9 cellular contexts compared by ENCODE assay signal in the genomic region with DNA sequence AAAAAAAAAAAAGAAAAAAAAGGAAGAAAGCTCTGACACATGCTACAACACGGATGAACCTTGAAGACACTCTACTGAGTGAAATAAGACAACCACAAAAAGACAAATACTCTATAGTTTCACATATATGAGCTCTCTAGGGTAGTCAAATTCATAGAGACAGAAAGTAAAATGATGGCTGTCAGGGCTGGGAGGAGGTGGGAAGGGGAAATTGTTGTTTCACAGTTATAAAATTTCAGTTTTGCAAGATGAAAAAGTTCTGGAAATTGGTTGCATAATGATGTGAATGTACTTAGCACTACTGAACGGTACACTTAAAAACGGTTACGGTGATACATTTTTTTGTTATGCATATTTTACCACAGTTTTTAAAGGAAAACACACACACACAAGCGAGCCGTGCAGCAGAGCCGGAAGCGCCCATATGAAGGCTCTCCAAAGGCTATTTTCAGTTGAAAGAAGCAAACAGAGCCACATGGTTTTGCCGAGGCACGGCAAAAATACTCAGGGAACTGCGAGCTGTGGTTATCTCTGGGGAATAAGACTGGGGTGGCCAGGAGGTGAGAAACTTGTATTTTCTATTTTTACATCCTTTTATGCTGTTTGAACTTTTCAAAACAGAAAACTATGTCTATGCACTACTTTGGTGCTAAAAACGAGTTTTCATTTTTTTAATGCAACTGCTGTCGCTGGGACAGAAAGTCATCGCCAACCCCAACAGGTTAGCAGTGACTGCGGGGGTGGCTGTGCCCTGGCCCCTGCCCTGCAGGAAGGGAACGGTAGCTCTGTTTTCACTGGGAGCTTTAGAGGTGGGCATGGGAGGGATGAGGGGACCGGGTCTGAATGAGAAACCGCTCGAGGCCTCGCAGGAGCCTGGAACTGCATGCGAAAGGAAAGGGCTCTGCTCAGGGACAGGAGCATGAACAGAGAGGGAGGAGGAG.
DNase-seq lines count a peak whose midpoint lies in the region; ATAC-seq and TF ChIP-seq lines count a peak whose summit lies in the region.
"Had no signal": no experiment of that assay in that cellular context is flagged by ENCODE, and none has a peak within 500 bp of the region (broad histone marks: within the 10 kb centered on the region; RNA-seq: fewer than 3 reads in every experiment).

No MANE protein-coding gene starts in this region.

- no peaks in the 10 kb centered on the region for H3K36me3 Mint-ChIP-seq in endodermal cell (ENCODE audit: low read depth)
- no peaks in the 10 kb centered on the region for H3K36me3 Mint-ChIP-seq in activated CD8-positive, alpha-beta memory T cell treated with anti-CD3 and anti-CD28 coated beads, Interleukin-2, amount 10 ng/mL, durations not matched to agents 7 days and 5 days

- no peak overlapping the region for H3K27ac ChIP-seq in DOHH2 (ENCODE audit: low read depth, low read length)
- H3K27ac ChIP-seq in endodermal cell (ENCODE audit: low read depth, low read length) = no peak overlapping the region
- H3K27ac ChIP-seq: lower lobe of right lung had no signal

- peaks cover 10% of the 10 kb centered on the region for H3K4me1 ChIP-seq in DOHH2 (ENCODE audit: control insufficient read depth, low read length)
- no peaks in the 10 kb centered on the region for H3K4me1 ChIP-seq in endodermal cell (ENCODE audit: control insufficient read depth, insufficient read depth, low read length)

- H3K79me2 ChIP-seq in DOHH2 (ENCODE audit: control insufficient read depth, low read length) = no peaks in the 10 kb centered on the region

- no peak overlapping the region for H3K9ac ChIP-seq in endodermal cell (ENCODE audit: extremely low read depth, low read length, poor library complexity, severe bottlenecking)

- H3K27me3 ChIP-seq in DOHH2 (ENCODE audit: control insufficient read depth, low read length) (peaks cover 13% of the 10 kb centered on the region; the same call in 1 of the 2 replicates), endodermal cell (ENCODE audit: control insufficient read depth, insufficient read depth, low read length, poor library complexity, severe bottlenecking) (no peaks in the 10 kb centered on the region)

- H3K4me3 ChIP-seq in DOHH2 (ENCODE audit: low read length) (no peak overlapping the region), endodermal cell (ENCODE audit: low read length) (no peak overlapping the region)
- H3K4me3 ChIP-seq: lower lobe of right lung had no signal

- H3K9me3 Mint-ChIP-seq in endodermal cell = no peaks in the 10 kb centered on the region
- no peaks in the 10 kb centered on the region for H3K9me3 Mint-ChIP-seq in activated CD8-positive, alpha-beta memory T cell treated with anti-CD3 and anti-CD28 coated beads, Interleukin-2, amount 10 ng/mL, durations not matched to agents 7 days and 5 days (ENCODE audit: low read depth)

- H3K9me3 ChIP-seq in DOHH2 (ENCODE audit: control insufficient read depth, insufficient read depth, low read length) (no peaks in the 10 kb centered on the region), endodermal cell (ENCODE audit: control insufficient read depth, low read length) (no peaks in the 10 kb centered on the region)
- H3K9me3 ChIP-seq: lower lobe of right lung had no signal

- H4K20me1 ChIP-seq in DOHH2 (ENCODE audit: control insufficient read depth, insufficient read depth, low read depth, low read length) = no peaks in the 10 kb centered on the region

- ATAC-seq in GM21367 (IDR thresholded peaks at IDR 0.05; ENCODE audit: unreplicated experiment) (peak; percentile 74), HG03439 (IDR thresholded peaks at IDR 0.05; ENCODE audit: unreplicated experiment) (peak; percentile 70)
- no peak for ATAC-seq in activated CD8-positive, alpha-beta memory T cell treated with anti-CD3 and anti-CD28 coated beads, Interleukin-2, amount 10 ng/mL, durations not matched to agents 7 days and 5 days

- H3K4me1 Mint-ChIP-seq in endodermal cell = no peaks in the 10 kb centered on the region
- H3K4me1 Mint-ChIP-seq in activated CD8-positive, alpha-beta memory T cell treated with anti-CD3 and anti-CD28 coated beads, Interleukin-2, amount 10 ng/mL, durations not matched to agents 7 days and 5 days = peaks cover 13% of the 10 kb centered on the region

- H3F3A ChIP-seq in DOHH2 (ENCODE audit: control insufficient read depth, insufficient read depth) = no peaks in the 10 kb centered on the region

- H3K27ac Mint-ChIP-seq in endodermal cell = no peak overlapping the region
- no peak overlapping the region for H3K27ac Mint-ChIP-seq in activated CD8-positive, alpha-beta memory T cell treated with anti-CD3 and anti-CD28 coated beads, Interleukin-2, amount 10 ng/mL, durations not matched to agents 7 days and 5 days

- no peaks in the 10 kb centered on the region for H3K9me2 ChIP-seq in DOHH2 (replicated peaks; ENCODE audit: control insufficient read depth, low read length)

- peak overlapping the region; percentile 52 for H3K4me2 ChIP-seq in DOHH2 (ENCODE audit: low read length)

- WGBS in endodermal cell (ENCODE audit: insufficient coverage in 1 of 2, insufficient read length in 1 of 2), 2 experiments = 93 to 98% methylated on average over 9 to 19 of the region's 21 CpGs

- no peaks in the 10 kb centered on the region for H3K36me3 ChIP-seq in DOHH2 (ENCODE audit: control insufficient read depth, low read length)
- H3K36me3 ChIP-seq in endodermal cell (ENCODE audit: control insufficient read depth, insufficient read depth, low read length) = no peaks in the 10 kb centered on the region
- H3K36me3 ChIP-seq: lower lobe of right lung had no signal

- CTCF ChIA-PET in activated CD8-positive, alpha-beta memory T cell treated with anti-CD3 and anti-CD28 coated beads, Interleukin-2, amount 10 ng/mL, durations not matched to agents 7 days and 5 days (lab: Charles Lee) = no interaction called here

- no peaks in the 10 kb centered on the region for H3K27me3 Mint-ChIP-seq in endodermal cell (ENCODE audit: insufficient read depth)
- no peaks in the 10 kb centered on the region for H3K27me3 Mint-ChIP-seq in activated CD8-positive, alpha-beta memory T cell treated with anti-CD3 and anti-CD28 coated beads, Interleukin-2, amount 10 ng/mL, durations not matched to agents 7 days and 5 days

- TF ChIP-seq CTCF in DOHH2 (IDR thresholded peaks at IDR 0.05; ENCODE audit: low read depth, low read length, poor library complexity, severe bottlenecking) (no peak), endodermal cell (conservative IDR thresholded peaks at IDR 0.05) (no peak)

- DNase-seq in endodermal cell (peak; percentile 17), NCI-H128 (lab: John Stamatoyannopoulos, UW; ENCODE audit: unreplicated experiment) (no peak), H4 (ENCODE audit: low spot score) (no peak)
- DNase-seq in activated CD8-positive, alpha-beta memory T cell treated with anti-CD3 and anti-CD28 coated beads, Interleukin-2, amount 50 U/mL, for 4 hours = no peak
- DNase-seq in activated CD8-positive, alpha-beta memory T cell treated with anti-CD3 and anti-CD28 coated beads, Interleukin-2, amount 10 ng/mL, durations not matched to agents 7 days and 5 days = no peak
- DNase-seq: lower lobe of right lung had no signal

- H3K4me3 Mint-ChIP-seq in endodermal cell = no peak overlapping the region
- no peak overlapping the region for H3K4me3 Mint-ChIP-seq in activated CD8-positive, alpha-beta memory T cell treated with anti-CD3 and anti-CD28 coated beads, Interleukin-2, amount 10 ng/mL, durations not matched to agents 7 days and 5 days
